ENCODE assay signal across 1 cellular context in genomic region chr6:136763716-136764521, GRCh38.
A peak's percentile ranks its signal among the peaks of the same experiment; 100 is the strongest.
TF ChIP-seq lines count a peak whose summit lies in the region.

No MANE protein-coding gene starts in this region.

TF ChIP-seq in GM12878, 131 proteins besides CTCF, POLR2A, EP300 and RAD21 (continued from another document and continues in another):
- TF ChIP-seq ZBTB11 (CRISPR knock-in tag; IDR thresholded peaks at IDR 0.05) (no peak), SIX5 (IDR thresholded peaks at IDR 0.05; ENCODE audit: low read depth, low read length, severe bottlenecking) (no peak), TCF7 (IDR thresholded peaks at IDR 0.05; ENCODE audit: borderline replicate concordance) (no peak), ETV6 (conservative IDR thresholded peaks at IDR 0.05 in 1 of 2, IDR thresholded peaks at IDR 0.05 in 1 of 2; ENCODE audit: borderline replicate concordance in 1 of 2, low read depth in 1 of 2) (peak in 1 of 2 experiments; percentile 17; a peak in 1 of 4 replicates), CHD2 (IDR thresholded peaks at IDR 0.05; ENCODE audit: borderline replicate concordance, low read depth, low read length) (no peak), IKZF1 (conservative IDR thresholded peaks at IDR 0.05) (peak; percentile 9), SMARCA5 (IDR thresholded peaks at IDR 0.05) (peak; percentile 54; the same call in 1 of the 2 replicates), CBX5 (IDR thresholded peaks at IDR 0.05; ENCODE audit: low read depth) (no peak), MLLT1 (IDR thresholded peaks at IDR 0.05) (no peak), E4F1 (IDR thresholded peaks at IDR 0.05; ENCODE audit: borderline replicate concordance, partially characterized antibody) (no peak), POLR2AphosphoS2 (IDR thresholded peaks at IDR 0.05; ENCODE audit: low read depth, low read length) (no peak; the same call in 1 of the 2 replicates), RFX5 (IDR thresholded peaks at IDR 0.05; ENCODE audit: low read depth, low read length) (no peak), CUX1 (IDR thresholded peaks at IDR 0.05; ENCODE audit: insufficient replicate concordance, low read depth, low read length) (no peak), NFXL1 (IDR thresholded peaks at IDR 0.05; ENCODE audit: borderline replicate concordance) (no peak), YBX1 (IDR thresholded peaks at IDR 0.05) (no peak), USF2 (IDR thresholded peaks at IDR 0.05; ENCODE audit: borderline replicate concordance, low read depth, low read length) (no peak), ZZZ3 (IDR thresholded peaks at IDR 0.05; ENCODE audit: control insufficient read depth, insufficient read length, low read depth) (no peak), BRCA1 (IDR thresholded peaks at IDR 0.05; ENCODE audit: low read depth, low read length) (no peak), PBX3 (IDR thresholded peaks at IDR 0.05; ENCODE audit: insufficient replicate concordance, low read depth, low read length) (no peak), CHD1 (IDR thresholded peaks at IDR 0.05; ENCODE audit: low read depth, low read length) (no peak), ASH2L (IDR thresholded peaks at IDR 0.05; ENCODE audit: borderline replicate concordance, low read depth) (no peak), MEF2A (IDR thresholded peaks at IDR 0.05; ENCODE audit: insufficient read depth, low read depth, low read length) (no peak), HDGF (IDR thresholded peaks at IDR 0.05) (peak; percentile 24), RELA (IDR thresholded peaks at IDR 0.05; ENCODE audit: borderline replicate concordance, partially characterized antibody) (no peak), HDAC2 (IDR thresholded peaks at IDR 0.05) (0 out of 2 replicates have a peak, but pooled peaks have one; percentile 31), NR2C1 (IDR thresholded peaks at IDR 0.05) (no peak), ZBTB40 (IDR thresholded peaks at IDR 0.05; ENCODE audit: borderline replicate concordance) (no peak), MAX (IDR thresholded peaks at IDR 0.05; ENCODE audit: low read depth, low read length) (no peak), IRF5 (IDR thresholded peaks at IDR 0.05; ENCODE audit: borderline replicate concordance) (no peak), MYC (IDR thresholded peaks at IDR 0.05; ENCODE audit: insufficient read depth, insufficient read length, insufficient replicate concordance, low read length, severe bottlenecking) (no peak), RAD51 (IDR thresholded peaks at IDR 0.05) (peak; percentile 54), MXI1 (IDR thresholded peaks at IDR 0.05; ENCODE audit: low read depth, low read length) (no peak), POU2F2 (IDR thresholded peaks at IDR 0.05; ENCODE audit: borderline replicate concordance, low read depth, low read length) (no peak), YY1 (IDR thresholded peaks at IDR 0.05; ENCODE audit: low read depth, low read length) (peak; percentile 81), BACH1 (IDR thresholded peaks at IDR 0.05; ENCODE audit: borderline replicate concordance) (no peak), POLR2AphosphoS5 (IDR thresholded peaks at IDR 0.05; ENCODE audit: low read length) (peak; percentile 79), TBL1XR1 (IDR thresholded peaks at IDR 0.05; ENCODE audit: low read depth, low read length) (no peak), CHD4 (IDR thresholded peaks at IDR 0.05) (no peak), KDM1A (IDR thresholded peaks at IDR 0.05; ENCODE audit: borderline replicate concordance) (no peak), CEBPB (IDR thresholded peaks at IDR 0.05; ENCODE audit: borderline replicate concordance in 1 of 2, low read depth in 2 of 2, low read length in 2 of 2) (no peak), SMAD1 (IDR thresholded peaks at IDR 0.05; ENCODE audit: low read depth, partially characterized antibody) (peak; percentile 30), IKZF2 (IDR thresholded peaks at IDR 0.05) (no peak; a peak in 1 of 4 replicates)
